ENCODE assay signal across 1 cellular context in the genomic region with DNA sequence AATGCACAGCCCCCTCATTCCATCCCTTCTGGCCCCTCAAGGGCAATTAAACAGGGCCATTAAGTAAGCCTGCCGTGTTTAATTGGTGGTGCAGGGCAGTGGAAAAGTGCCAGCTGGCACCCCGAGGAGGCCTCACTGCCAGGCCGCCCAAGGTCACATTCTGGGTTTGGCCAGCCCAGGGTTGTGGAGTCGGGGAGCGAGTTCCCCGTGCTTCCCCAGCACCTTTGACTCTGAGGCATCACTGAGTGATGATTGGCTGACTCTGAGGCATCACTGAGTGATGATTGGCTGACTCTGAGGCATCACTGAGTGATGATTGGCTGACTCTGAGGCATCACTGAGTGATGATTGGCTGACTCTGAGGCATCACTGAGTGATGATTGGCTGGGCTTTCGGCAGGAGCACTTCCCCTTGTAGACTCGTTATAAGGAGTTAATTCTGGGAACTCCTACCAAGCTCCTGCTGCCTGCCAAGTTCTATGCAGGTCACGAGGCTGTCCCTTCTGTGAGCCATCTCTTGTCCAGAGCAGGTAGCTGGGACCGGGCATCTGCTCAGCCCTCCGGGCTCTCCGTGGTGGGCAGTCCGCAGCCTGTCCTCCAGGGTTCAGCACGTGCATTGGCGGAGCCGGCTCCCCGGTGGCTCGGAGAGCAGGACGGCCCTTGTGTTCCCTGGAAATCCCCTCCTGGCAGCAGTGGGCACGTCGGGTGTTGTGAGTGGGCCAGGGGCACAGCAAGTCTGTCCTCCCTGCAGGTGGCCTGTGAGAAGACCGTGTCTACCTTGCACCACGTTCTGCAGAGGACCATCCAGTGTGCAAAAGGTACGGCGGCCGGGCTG.
TF ChIP-seq lines count a peak whose summit lies in the region.

No MANE protein-coding gene starts in this region.

TF ChIP-seq in HEK293, 187 proteins besides CTCF, POLR2A, EP300 and RAD21 (continued from another document):
- TF ChIP-seq BCL11B (tag by site-specific recombination; IDR thresholded peaks at IDR 0.05; ENCODE audit: low read depth), result no peak
